Comparison of ENCODE assay signal across 17 cellular contexts in genomic region chr6:90493332-90493731, GRCh38.
A peak's percentile ranks its signal among the peaks of the same experiment; 100 is the strongest.
DNase-seq lines count a peak whose midpoint lies in the region; ATAC-seq, FAIRE-seq and TF ChIP-seq lines count a peak whose summit lies in the region.
"Had no signal": no experiment of that assay in that cellular context is flagged by ENCODE, and none has a peak within 500 bp of the region (broad histone marks: within the 10 kb centered on the region; RNA-seq: fewer than 3 reads in every experiment).

No MANE protein-coding gene starts in this region.

- peak; percentile 39; the same call in 1 of the 2 replicates for TF ChIP-seq EP300 in K562 (IDR thresholded peaks at IDR 0.05; ENCODE audit: low read length)

- peaks cover 9% of the 10 kb centered on the region for H3K27me3 ChIP-seq in GM23248 (replicated peaks; ENCODE audit: insufficient read depth)
- no peaks in the 10 kb centered on the region for H3K27me3 ChIP-seq in K562 (ENCODE audit: control insufficient read depth in 2 of 2, insufficient read depth in 2 of 2, low read length in 2 of 2)
- H3K27me3 ChIP-seq: breast epithelium, hepatocyte, right atrium auricular region had no signal

- H3K4me2 ChIP-seq in GM23248 (ENCODE audit: unreplicated experiment) (no peak overlapping the region), K562 (ENCODE audit: insufficient read depth, low read length) (no peak overlapping the region)
- H3K4me2 ChIP-seq: hepatocyte had no signal

- H2AFZ ChIP-seq in GM23248, result no peak overlapping the region
- H2AFZ ChIP-seq in K562 (ENCODE audit: low read depth, low read length), result no peak overlapping the region
- H2AFZ ChIP-seq: hepatocyte had no signal

- H3K9me3 ChIP-seq in GM23248 (ENCODE audit: low read depth) (no peaks in the 10 kb centered on the region), K562 (replicated peaks; ENCODE audit: control insufficient read depth, insufficient read depth, low read depth, low read length) (no peaks in the 10 kb centered on the region)
- H3K9me3 ChIP-seq: breast epithelium, left ventricle myocardium inferior, right atrium auricular region had no signal

- POLR2A ChIA-PET in K562 (lab: Yijun Ruan, JAX), result interaction anchor here (0.6 to 1.2 kb wide), 2 partner anchors 36 to 618 kb away, joined by 3 read pairs; no protein-coding TSS in a partner anchor

- no peaks in the 10 kb centered on the region for H3K9me1 ChIP-seq in K562 (ENCODE audit: control insufficient read depth, insufficient read depth, low read length)

- H3K9ac ChIP-seq in GM23248 (no peak overlapping the region), K562 (ENCODE audit: insufficient read depth in 1 of 2, low read depth in 2 of 2, low read length in 2 of 2) (no peak overlapping the region)

- TF ChIP-seq POLR2A in NB4 (IDR thresholded peaks at IDR 0.05; ENCODE audit: extremely low read depth, insufficient read length), result no peak
- TF ChIP-seq POLR2A in K562 (conservative IDR thresholded peaks at IDR 0.05), result no peak

- no peak for TF ChIP-seq RAD21 in K562 (CRISPR knock-in tag; conservative IDR thresholded peaks at IDR 0.05 in 1 of 2, IDR thresholded peaks at IDR 0.05 in 1 of 2)

- H3K4me1 ChIP-seq in GM23248 (ENCODE audit: insufficient read depth) (no peaks in the 10 kb centered on the region), K562 (replicated peaks in 1 of 2; ENCODE audit: control insufficient read depth in 2 of 2, insufficient read depth in 2 of 2, low read length in 2 of 2) (peaks cover 0 to 3% of the 10 kb centered on the region in 2 experiments; a peak in 2 of 5 replicates)
- H3K4me1 ChIP-seq: breast epithelium, left ventricle myocardium inferior, right atrium auricular region had no signal

- CTCF ChIA-PET in K562 (lab: Yijun Ruan, JAX; ENCODE audit: low intra/inter-chr PET ratio), result no interaction called here

- no peak for FAIRE-seq in K562 (lab: Jason Lieb, UNC)
- FAIRE-seq: GM12878 had no signal

- TF ChIP-seq CTCF in NB4 (IDR thresholded peaks at IDR 0.05; ENCODE audit: low read depth, low read length), result no peak
- no peak for TF ChIP-seq CTCF in K562 (IDR thresholded peaks at IDR 0.05 in 2 of 3, conservative IDR thresholded peaks at IDR 0.05 in 1 of 3; ENCODE audit: insufficient read depth in 2 of 3, low read depth in 1 of 3, low read length in 3 of 3)

- H3K36me3 ChIP-seq in GM23248 (ENCODE audit: low read depth), result no peaks in the 10 kb centered on the region
- H3K36me3 ChIP-seq in K562 (ENCODE audit: control insufficient read depth, insufficient read depth, low read length), result no peaks in the 10 kb centered on the region
- H3K36me3 ChIP-seq: breast epithelium, left ventricle myocardium inferior, right atrium auricular region had no signal

- in situ Hi-C loops in GM23248 (cut with MboI), result no loop called here
- in situ Hi-C loops in K562 (cut with MboI), result no loop called here

- H3K27ac ChIP-seq in GM23248 (no peak overlapping the region), K562 (ENCODE audit: extremely low read depth, low read depth, low read length) (no peak overlapping the region)
- H3K27ac ChIP-seq: breast epithelium, hepatocyte, left ventricle myocardium inferior, right atrium auricular region, RWPE1 had no signal

- H4K20me1 ChIP-seq in GM23248 (ENCODE audit: insufficient read depth), result no peaks in the 10 kb centered on the region
- no peaks in the 10 kb centered on the region for H4K20me1 ChIP-seq in K562 (replicated peaks; ENCODE audit: control insufficient read depth, insufficient read depth, low read length)

- WGBS in GM23248 (ENCODE audit: low coverage in 1 of 2, low lambda C conversion rate in 2 of 2, missing lambda C conversion rate in 2 of 2), 2 experiments, result 45 to 54% methylated on average over 2 of the region's 2 CpGs
- WGBS in K562 (ENCODE audit: insufficient coverage, low coverage, missing lambda C conversion rate), result 9% methylated on average over 2 of the region's 2 CpGs

- H3K9me2 ChIP-seq in GM23248 (ENCODE audit: insufficient read depth), result no peaks in the 10 kb centered on the region

- H3K4me3 ChIP-seq in GM23248, result no peak overlapping the region
- H3K4me3 ChIP-seq in NB4 (ENCODE audit: low read depth, low read length), result no peak overlapping the region
- H3K4me3 ChIP-seq in K562, result no peak overlapping the region
- H3K4me3 ChIP-seq: breast epithelium, GM12878, hepatocyte, left ventricle myocardium inferior, right atrium auricular region had no signal

- H3K79me2 ChIP-seq in GM23248 (ENCODE audit: insufficient read depth), result no peaks in the 10 kb centered on the region
- H3K79me2 ChIP-seq in K562 (ENCODE audit: control insufficient read depth, insufficient read depth, low read length), result no peaks in the 10 kb centered on the region
- H3K79me2 ChIP-seq: hepatocyte had no signal

- intact Hi-C loops in K562 (cut with micrococcal nuclease), result no loop called here

- BruUV-seq in K562 (replicated peaks; lab: Mats Ljungman, UMichigan), result no TSS peak

- no peaks in the 10 kb centered on the region for H3F3A ChIP-seq in GM23248 (ENCODE audit: insufficient read depth)

- ATAC-seq in K562 (peak; percentile 28), GM18909 (IDR thresholded peaks at IDR 0.05; ENCODE audit: poor library complexity, unreplicated experiment) (no peak), GM21381 (IDR thresholded peaks at IDR 0.05; ENCODE audit: unreplicated experiment) (no peak)
- ATAC-seq: GM12878; naive thymus-derived CD8-positive, alpha-beta T cell had no signal

- DNase-seq in GM23248 (peak; percentile 10), NB4 (ENCODE audit: low read depth) (peak; percentile 23), K562 (ENCODE audit: extremely low read depth in 1 of 4, low spot score in 3 of 4) (no peak), lung microvascular endothelial cell (ENCODE audit: low read depth in 2 of 2) (peak; percentile 82 to 90), NCI-H524 treated with DMSO at 0.1 percent for 48 hours (lab: John Stamatoyannopoulos, UW) (no peak)
- DNase-seq: CD4-positive, CD25-positive, alpha-beta regulatory T cell; left ventricle myocardium inferior; naive thymus-derived CD8-positive, alpha-beta T cell; NCI-H1694 treated with DMSO at 0.1 percent for 48 hours; NCI-H526 had no signal

TF ChIP-seq in K562, 482 proteins besides CTCF, POLR2A, EP300 and RAD21 (continues in another document):
- TF ChIP-seq BMI1 (IDR thresholded peaks at IDR 0.05; ENCODE audit: low read length) (no peak), TEAD2 (tag; IDR thresholded peaks at IDR 0.05) (no peak), ELK3 (CRISPR knock-in tag; IDR thresholded peaks at IDR 0.05) (no peak), SMARCA4 (IDR thresholded peaks at IDR 0.05) (0 out of 2 replicates have a peak, but pooled peaks have one; percentile 39), TBL1XR1 (IDR thresholded peaks at IDR 0.05; ENCODE audit: low read length in 2 of 2) (no peak), MXD1 (CRISPR knock-in tag; IDR thresholded peaks at IDR 0.05; ENCODE audit: borderline replicate concordance, poor library complexity, severe bottlenecking) (no peak), SETDB1 (IDR thresholded peaks at IDR 0.05; ENCODE audit: low read length) (no peak), ZNF347 (CRISPR knock-in tag; IDR thresholded peaks at IDR 0.05; ENCODE audit: low read depth) (no peak)
- TF ChIP-seq, protein P1, sequence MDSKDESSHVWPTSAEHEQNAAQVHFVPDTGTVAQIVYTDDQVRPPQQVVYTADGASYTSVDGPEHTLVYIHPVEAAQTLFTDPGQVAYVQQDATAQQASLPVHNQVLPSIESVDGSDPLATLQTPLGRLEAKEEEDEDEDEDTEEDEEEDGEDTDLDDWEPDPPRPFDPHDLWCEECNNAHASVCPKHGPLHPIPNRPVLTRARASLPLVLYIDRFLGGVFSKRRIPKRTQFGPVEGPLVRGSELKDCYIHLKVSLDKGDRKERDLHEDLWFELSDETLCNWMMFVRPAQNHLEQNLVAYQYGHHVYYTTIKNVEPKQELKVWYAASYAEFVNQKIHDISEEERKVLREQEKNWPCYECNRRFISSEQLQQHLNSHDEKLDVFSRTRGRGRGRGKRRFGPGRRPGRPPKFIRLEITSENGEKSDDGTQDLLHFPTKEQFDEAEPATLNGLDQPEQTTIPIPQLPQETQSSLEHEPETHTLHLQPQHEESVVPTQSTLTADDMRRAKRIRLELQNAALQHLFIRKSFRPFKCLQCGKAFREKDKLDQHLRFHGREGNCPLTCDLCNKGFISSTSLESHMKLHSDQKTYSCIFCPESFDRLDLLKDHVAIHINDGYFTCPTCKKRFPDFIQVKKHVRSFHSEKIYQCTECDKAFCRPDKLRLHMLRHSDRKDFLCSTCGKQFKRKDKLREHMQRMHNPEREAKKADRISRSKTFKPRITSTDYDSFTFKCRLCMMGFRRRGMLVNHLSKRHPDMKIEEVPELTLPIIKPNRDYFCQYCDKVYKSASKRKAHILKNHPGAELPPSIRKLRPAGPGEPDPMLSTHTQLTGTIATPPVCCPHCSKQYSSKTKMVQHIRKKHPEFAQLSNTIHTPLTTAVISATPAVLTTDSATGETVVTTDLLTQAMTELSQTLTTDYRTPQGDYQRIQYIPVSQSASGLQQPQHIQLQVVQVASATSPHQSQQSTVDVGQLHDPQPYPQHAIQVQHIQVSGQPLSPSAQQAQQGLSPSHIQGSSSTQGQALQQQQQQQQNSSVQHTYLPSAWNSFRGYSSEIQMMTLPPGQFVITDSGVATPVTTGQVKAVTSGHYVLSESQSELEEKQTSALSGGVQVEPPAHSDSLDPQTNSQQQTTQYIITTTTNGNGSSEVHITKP (IDR thresholded peaks at IDR 0.05; ENCODE audit: partially characterized antibody), result no peak

Comparison
In these comparisons a context has a peak if more than half of its experiments do, and no peak if none do; other contexts are left out.
1. DNase-seq: peak in GM23248 (single experiment), NB4 (single experiment) and lung microvascular endothelial cell (2 of 2); none in K562 (0 of 4) and NCI-H524 treated with DMSO at 0.1 percent for 48 hours (single experiment).